In the genomic region with DNA sequence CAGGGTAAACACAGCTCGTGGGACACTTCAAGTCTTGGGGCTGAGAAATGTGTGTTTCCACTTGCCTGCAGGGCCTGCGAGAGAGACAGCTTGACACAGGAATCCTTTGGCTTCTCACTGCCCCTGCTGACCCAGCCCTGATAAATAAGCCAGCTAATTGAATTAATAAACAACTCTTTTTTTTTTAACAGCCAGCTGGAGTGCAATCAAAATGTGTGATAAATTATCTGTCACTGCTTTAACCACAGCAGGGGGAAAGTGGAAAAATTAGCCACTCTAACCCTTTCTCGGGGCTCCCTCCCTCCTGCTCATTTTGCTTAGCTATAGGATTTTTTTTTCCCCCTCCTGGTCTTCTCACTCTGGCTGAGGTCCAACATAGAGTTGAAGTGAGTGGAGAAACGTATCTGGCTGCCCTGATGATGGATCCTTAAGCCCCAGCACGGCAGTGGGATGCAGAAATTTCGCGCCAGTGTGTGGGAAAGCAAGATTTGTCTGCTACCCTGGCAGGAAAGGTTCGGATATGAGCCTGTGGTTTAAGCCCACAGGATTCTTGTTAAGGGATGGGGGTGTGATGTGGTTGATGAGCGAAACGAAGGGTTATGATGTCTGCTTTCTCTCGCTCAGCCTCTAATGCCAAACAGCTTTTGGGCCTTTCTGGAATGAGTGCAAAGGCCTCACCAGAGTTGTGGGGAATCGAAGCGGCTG, we compare ENCODE assay signal across 14 cellular contexts.
DNase-seq lines count a peak whose midpoint lies in the region; ATAC-seq and TF ChIP-seq lines count a peak whose summit lies in the region.
"Had no signal": no experiment of that assay in that cellular context is flagged by ENCODE, and none has a peak within 500 bp of the region (broad histone marks: within the 10 kb centered on the region; RNA-seq: fewer than 3 reads in every experiment).

No MANE protein-coding gene starts in this region.

- H4K20me1 ChIP-seq in BLaER1 treated with 17β-estradiol and CSF1 and Interleukin-3, amounts not matched to agents 10 nM and 100 nM: no peaks in the 10 kb centered on the region

- no peaks in the 10 kb centered on the region for H3K9me3 Mint-ChIP-seq in T-cell
- H3K9me3 Mint-ChIP-seq: activated B cell treated with CpG ODN at 0.5 μM for 24 hours; activated T-helper 1 cell treated with anti-CD3 and anti-CD28 coated beads, Interleukin-12 subunit alpha, Interleukin-12 subunit beta, Interleukin-2, Interleukin-4 antibody, amounts not matched to agents 30 ng/mL and 10 ng/mL and 1 ng/mL, durations not matched to agents 14 hours and 24 hours and 36 hours had no signal

- H3K4me1 ChIP-seq in BLaER1 treated with 17β-estradiol and CSF1 and Interleukin-3, amounts not matched to agents 10 nM and 100 nM: peaks cover 49 to 65% (median 59%) of the 10 kb centered on the region in 10 experiments
- peaks cover 23% of the 10 kb centered on the region for H3K4me1 ChIP-seq in muscle layer of colon (ENCODE audit: insufficient read depth, low read length)

- POLR2A ChIA-PET in T-cell (lab: Charles Lee): no interaction called here

- H3K4me2 ChIP-seq in BLaER1 treated with 17β-estradiol and CSF1 and Interleukin-3, amounts not matched to agents 10 nM and 100 nM: peak overlapping the region; percentile 4 to 81 (median 67); a peak in 21 of 22 replicates

- no peak overlapping the region for H3K4me3 Mint-ChIP-seq in T-cell
- H3K4me3 Mint-ChIP-seq: activated B cell treated with CpG ODN at 0.5 μM for 24 hours; activated T-helper 1 cell treated with anti-CD3 and anti-CD28 coated beads, Interleukin-12 subunit alpha, Interleukin-12 subunit beta, Interleukin-2, Interleukin-4 antibody, amounts not matched to agents 30 ng/mL and 10 ng/mL and 1 ng/mL, durations not matched to agents 14 hours and 24 hours and 36 hours had no signal

- H3K4me3 ChIP-seq in BLaER1 treated with 17β-estradiol and CSF1 and Interleukin-3, amounts not matched to agents 10 nM and 100 nM: no peak overlapping the region
- no peak overlapping the region for H3K4me3 ChIP-seq in muscle layer of colon (ENCODE audit: low read depth in 1 of 2, low read length in 2 of 2)
- no peak overlapping the region for H3K4me3 ChIP-seq in brain microvascular endothelial cell (ENCODE audit: low read depth, low read length)
- H3K4me3 ChIP-seq: thoracic aorta had no signal

- ATAC-seq in GM21515 (IDR thresholded peaks at IDR 0.05; ENCODE audit: unreplicated experiment) (no peak), T-cell (replicated peaks in 1 of 4) (no peak)
- ATAC-seq: left colon, Right ventricle myocardium inferior had no signal

- peak overlapping the region in 1 of 11 experiments; percentile 0; a peak in 1 of 22 replicates for H3K27ac ChIP-seq in BLaER1 treated with 17β-estradiol and CSF1 and Interleukin-3, amounts not matched to agents 10 nM and 100 nM
- peak overlapping the region; percentile 37 for H3K27ac ChIP-seq in muscle layer of colon (ENCODE audit: low read depth, low read length)
- H3K27ac ChIP-seq in brain microvascular endothelial cell: no peak overlapping the region
- H3K27ac ChIP-seq: thoracic aorta had no signal

- CTCF ChIA-PET in T-cell (lab: Charles Lee): no interaction called here

- H3K27me3 ChIP-seq in BLaER1 treated with 17β-estradiol and CSF1 and Interleukin-3, amounts not matched to agents 10 nM and 100 nM: peaks cover 0 to 5% (median 0%) of the 10 kb centered on the region in 11 experiments; a peak in 1 of 22 replicates
- no peaks in the 10 kb centered on the region for H3K27me3 ChIP-seq in muscle layer of colon (ENCODE audit: control insufficient read depth in 1 of 2, insufficient read depth in 2 of 2, low read length in 2 of 2)
- H3K27me3 ChIP-seq in brain microvascular endothelial cell (replicated peaks): no peaks in the 10 kb centered on the region

- no peaks in the 10 kb centered on the region for H3K36me3 ChIP-seq in BLaER1 treated with 17β-estradiol and CSF1 and Interleukin-3, amounts not matched to agents 10 nM and 100 nM
- H3K36me3 ChIP-seq in muscle layer of colon (ENCODE audit: insufficient read depth, low read length) (no peaks in the 10 kb centered on the region), brain microvascular endothelial cell (replicated peaks) (no peaks in the 10 kb centered on the region)
- H3K36me3 ChIP-seq: thoracic aorta had no signal

- TF ChIP-seq CTCF in brain microvascular endothelial cell (IDR thresholded peaks at IDR 0.05; ENCODE audit: low read depth, low read length, missing control alignments): no peak

- DNase-seq in NCI-H1105 (lab: John Stamatoyannopoulos, UW) (peak; percentile 84), amniotic epithelial cell (ENCODE audit: low read depth) (peak; percentile 71), NAMALWA (ENCODE audit: low spot score) (no peak), T-cell (no peak), brain microvascular endothelial cell (no peak)
- DNase-seq: activated B cell treated with CpG ODN at 0.5 μM for 24 hours, Calu3, left colon had no signal

- peaks cover 0 to 4% of the 10 kb centered on the region in 2 donors for H3K27me3 Mint-ChIP-seq in T-cell
- H3K27me3 Mint-ChIP-seq: activated B cell treated with CpG ODN at 0.5 μM for 24 hours had no signal

- no peak overlapping the region for H3K27ac Mint-ChIP-seq in T-cell
- H3K27ac Mint-ChIP-seq: activated B cell treated with CpG ODN at 0.5 μM for 24 hours; activated T-helper 1 cell treated with anti-CD3 and anti-CD28 coated beads, Interleukin-12 subunit alpha, Interleukin-12 subunit beta, Interleukin-2, Interleukin-4 antibody, amounts not matched to agents 30 ng/mL and 10 ng/mL and 1 ng/mL, durations not matched to agents 14 hours and 24 hours and 36 hours had no signal

- peaks cover 0 to 2% (median 0%) of the 10 kb centered on the region in 3 donors for H3K4me1 Mint-ChIP-seq in T-cell

- H3K9ac ChIP-seq in BLaER1 treated with 17β-estradiol and CSF1 and Interleukin-3, amounts not matched to agents 10 nM and 100 nM: peak overlapping the region in 4 of 11 experiments; percentile 1 to 13 (median 5); a peak in 4 of 22 replicates
- H3K9ac ChIP-seq in muscle layer of colon (ENCODE audit: low read length): no peak overlapping the region

- H3K36me3 Mint-ChIP-seq in T-cell: no peaks in the 10 kb centered on the region

- no peaks in the 10 kb centered on the region for H3K9me3 ChIP-seq in BLaER1 treated with 17β-estradiol and CSF1 and Interleukin-3, amounts not matched to agents 10 nM and 100 nM (replicated peaks in 1 of 11)
- H3K9me3 ChIP-seq in muscle layer of colon (ENCODE audit: low read length): no peaks in the 10 kb centered on the region
- H3K9me3 ChIP-seq: thoracic aorta had no signal

- in situ Hi-C loops in brain microvascular endothelial cell (cut with HindIII; ENCODE audit: low pct_ligation_motif_present, low sequenced_read_pairs): no loop called here

Comparison
In these comparisons a context has a peak if more than half of its experiments do, and no peak if none do; other contexts are left out.
1. DNase-seq: peak in NCI-H1105 (single experiment) and amniotic epithelial cell (single experiment); none in NAMALWA (single experiment), T-cell (0 of 34) and brain microvascular endothelial cell (single experiment).